In genomic region chr4:127540497-127541026, GRCh38 we compare ENCODE assay signal across 27 cellular contexts.
"Had no signal": no experiment of that assay in that cellular context is flagged by ENCODE, and none has a peak within 500 bp of the region (broad histone marks: within the 10 kb centered on the region; RNA-seq: fewer than 3 reads in every experiment).

No MANE protein-coding gene starts in this region.

- H3K9me3 ChIP-seq: MG63, SK-N-SH had no signal

- H3K4me3 ChIP-seq: MG63 had no signal

- H3K9me3 Mint-ChIP-seq: T-cell had no signal

- H3K27ac ChIP-seq: HL-60, RWPE1 had no signal

- H3K36me3 Mint-ChIP-seq: T-cell had no signal

- ATAC-seq: HepG2, Panc1, PC-3, T-cell had no signal

- H3K4me3 Mint-ChIP-seq: T-cell had no signal

- H3K27me3 ChIP-seq: MG63 had no signal

- DNase-seq: IMR-90, Karpas-422, KG1, MG63, NCI-H1092, NCI-H1105 treated with DMSO at 0.1 percent for 48 hours, NCI-H1417 treated with DMSO at 0.1 percent for 48 hours, NCI-H146, NCI-H1694 treated with DMSO at 0.1 percent for 48 hours, NCI-H1930, NCI-H2081 treated with DMSO at 0.1 percent for 48 hours, NCI-H2171, NCI-H226, NCI-H446, NCI-H510A, NCI-H524 treated with DMSO at 0.1 percent for 48 hours, NCI-H69, NCI-H774, PC-3, SHP77, SK-N-SH, SW 1271, T-cell had no signal

- H3K36me3 ChIP-seq: MG63 had no signal

- H3K9ac ChIP-seq: SK-N-SH had no signal
